In the genomic region with DNA sequence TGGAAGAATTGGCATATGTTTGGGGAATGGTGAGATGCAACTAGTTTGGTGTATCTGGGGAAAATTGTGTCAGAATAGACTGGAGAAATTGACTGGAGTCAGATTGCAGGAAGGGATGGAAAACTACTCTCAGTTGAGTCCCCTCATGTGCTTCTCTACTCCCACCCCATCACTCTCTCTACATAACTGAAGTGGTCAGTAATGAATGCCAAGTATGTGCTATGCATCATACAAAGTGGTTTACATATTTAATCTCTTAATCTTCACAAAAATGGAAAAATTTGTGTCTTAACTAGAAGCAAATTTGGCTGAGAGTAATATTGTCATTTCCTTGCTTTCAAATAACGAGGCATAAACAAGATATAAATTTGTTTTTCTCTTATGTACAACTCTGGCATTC, we compare ENCODE assay signal across 23 cellular contexts.
DNase-seq lines count a peak whose midpoint lies in the region; ATAC-seq and TF ChIP-seq lines count a peak whose summit lies in the region.
"Had no signal": no experiment of that assay in that cellular context is flagged by ENCODE, and none has a peak within 500 bp of the region (broad histone marks: within the 10 kb centered on the region; RNA-seq: fewer than 3 reads in every experiment).

No MANE protein-coding gene starts in this region.

- H3K36me3 ChIP-seq in ACC112 (ENCODE audit: insufficient read depth, low read length) (no peaks in the 10 kb centered on the region), IMR-90 (ENCODE audit: control insufficient read depth, insufficient read depth, low read length) (no peaks in the 10 kb centered on the region), mammary epithelial cell (ENCODE audit: insufficient read depth, low read length) (no peaks in the 10 kb centered on the region)
- H3K36me3 ChIP-seq: gastrocnemius medialis, neutrophil, spleen, tibial nerve had no signal

- H3K9me3 ChIP-seq in IMR-90 (ENCODE audit: control insufficient read depth, insufficient read depth, low read length) (no peaks in the 10 kb centered on the region), mammary epithelial cell (replicated peaks; ENCODE audit: insufficient read depth, low read length) (no peaks in the 10 kb centered on the region)
- H3K9me3 ChIP-seq: gastrocnemius medialis, neutrophil, spleen, tibial nerve had no signal

- CTCF ChIA-PET in IMR-90 (lab: Yijun Ruan, JAX) = no interaction called here
- CTCF ChIA-PET in mammary epithelial cell (lab: Charles Lee; ENCODE audit: low non-redundant PET) = no interaction called here

- H3K27me3 ChIP-seq in ACC112 (ENCODE audit: insufficient read depth, low read length) = no peaks in the 10 kb centered on the region
- no peaks in the 10 kb centered on the region for H3K27me3 ChIP-seq in IMR-90 (ENCODE audit: control insufficient read depth, insufficient read depth, low read length)
- H3K27me3 ChIP-seq in mammary epithelial cell (ENCODE audit: insufficient read depth, low read length) = no peaks in the 10 kb centered on the region
- H3K27me3 ChIP-seq: gastrocnemius medialis, neutrophil, spleen, tibial nerve had no signal

- TF ChIP-seq RAD21 in IMR-90 (IDR thresholded peaks at IDR 0.05; ENCODE audit: low read length) = no peak

- H3K4me1 ChIP-seq in ACC112 (ENCODE audit: control insufficient read depth, insufficient read depth, low read length, unreplicated experiment) = peaks cover 54% of the 10 kb centered on the region
- peaks cover 14% of the 10 kb centered on the region for H3K4me1 ChIP-seq in IMR-90 (ENCODE audit: control insufficient read depth, insufficient read depth, low read length)
- H3K4me1 ChIP-seq in mammary epithelial cell (ENCODE audit: insufficient read depth, low read length) = peaks cover 41% of the 10 kb centered on the region
- H3K4me1 ChIP-seq: gastrocnemius medialis had no signal

- no peak for TF ChIP-seq POLR2A in IMR-90 (IDR thresholded peaks at IDR 0.05; ENCODE audit: low read depth, low read length)

- no peaks in the 10 kb centered on the region for H3K79me1 ChIP-seq in IMR-90 (ENCODE audit: low read depth in 1 of 2, low read length in 2 of 2)

- H3K4me2 ChIP-seq in IMR-90 (ENCODE audit: low read depth, low read length) (no peak overlapping the region), mammary epithelial cell (ENCODE audit: insufficient read depth, low read depth, low read length) (no peak overlapping the region)

- H2AK9ac ChIP-seq in IMR-90 (replicated peaks; ENCODE audit: low read depth, low read length, poor library complexity) = peak overlapping the region; percentile 59

- H3K79me2 ChIP-seq in ACC112 (ENCODE audit: control insufficient read depth, insufficient read depth, low read length, unreplicated experiment) = no peaks in the 10 kb centered on the region
- H3K79me2 ChIP-seq in mammary epithelial cell (ENCODE audit: insufficient read depth, low read length) = no peaks in the 10 kb centered on the region

- H3K4ac ChIP-seq in IMR-90 (ENCODE audit: low read depth, low read length) = peak overlapping the region; percentile 84

- WGBS in IMR-90 (ENCODE audit: extremely low coverage in 2 of 2, insufficient read length in 1 of 2), 2 experiments = no CpG with 5 or more reads among the region's 1 CpG
- 92% methylated on average over 1 of the region's 1 CpG for WGBS in mammary epithelial cell (ENCODE audit: low coverage, missing lambda C conversion rate)

- H4K5ac ChIP-seq in IMR-90 (ENCODE audit: low read depth, low read length) = peak overlapping the region; percentile 88

- H3K4me3 ChIP-seq in ACC112 (ENCODE audit: low read depth, low read length) (no peak overlapping the region; the same call in 1 of the 2 replicates), IMR-90 (ENCODE audit: insufficient read depth, low read depth, low read length) (no peak overlapping the region), mammary epithelial cell (replicated peaks in 1 of 3; ENCODE audit: insufficient read depth in 1 of 3, low read depth in 2 of 3, low read length in 3 of 3) (no peak overlapping the region)
- H3K4me3 ChIP-seq: gastrocnemius medialis, spleen, tibial nerve had no signal

- intact Hi-C loops in IMR-90 (cut with micrococcal nuclease) (loop anchor here (5.0 kb wide), 1 partner anchor 103 kb away; no protein-coding TSS in a partner anchor), mammary epithelial cell (cut with micrococcal nuclease) (no loop called here)

- ATAC-seq in IMR-90 (ENCODE audit: low read depth) = peak; percentile 17; the same call in 1 of the 2 replicates
- ATAC-seq: activated T-cell treated with anti-CD3 and anti-CD28 coated beads, Interleukin-2, amount 50 U/mL, for 4 hours; gastrocnemius medialis; Right ventricle myocardium inferior had no signal

- H3K23ac ChIP-seq in IMR-90 (ENCODE audit: low read depth, low read length) = peak overlapping the region; percentile 30; the same call in 1 of the 2 replicates

- H2BK120ac ChIP-seq in IMR-90 (ENCODE audit: low read depth, low read length) = peak overlapping the region; percentile 77

- no peak overlapping the region for H3K9ac ChIP-seq in IMR-90 (ENCODE audit: low read depth, low read length)
- no peak overlapping the region for H3K9ac ChIP-seq in mammary epithelial cell (ENCODE audit: insufficient read depth, low read length)

- H2BK15ac ChIP-seq in IMR-90 (ENCODE audit: low read depth, low read length) = peak overlapping the region; percentile 47; the same call in 2 of the 3 replicates

- peak overlapping the region; percentile 64 for H2BK20ac ChIP-seq in IMR-90 (ENCODE audit: low read depth, low read length)

- H2BK5ac ChIP-seq in IMR-90 (ENCODE audit: low read depth, low read length, poor library complexity, severe bottlenecking) = peak overlapping the region; percentile 57

- peak overlapping the region; percentile 82 for H3K27ac ChIP-seq in ACC112 (ENCODE audit: low read depth, low read length)
- H3K27ac ChIP-seq in IMR-90 (ENCODE audit: insufficient read depth, low read length) = peak overlapping the region; percentile 91; the same call in 1 of the 2 replicates
- peak overlapping the region; percentile 100 for H3K27ac ChIP-seq in mammary epithelial cell (ENCODE audit: insufficient read depth, low read depth, low read length)
- H3K27ac ChIP-seq: gastrocnemius medialis, neutrophil, tibial nerve had no signal

- peak overlapping the region; percentile 82 for H2AK5ac ChIP-seq in IMR-90 (ENCODE audit: low read depth, low read length)

- BruUV-seq in IMR-90 (replicated peaks; lab: Mats Ljungman, UMichigan) = no TSS peak
- no TSS peak for BruUV-seq in mammary epithelial cell (replicated peaks; lab: Mats Ljungman, UMichigan)

- no peak for TF ChIP-seq CTCF in IMR-90 (conservative IDR thresholded peaks at IDR 0.05; ENCODE audit: low read depth, low read length)
- no peak for TF ChIP-seq CTCF in mammary epithelial cell (conservative IDR thresholded peaks at IDR 0.05 in 1 of 2, IDR thresholded peaks at IDR 0.05 in 1 of 2; ENCODE audit: extremely low read depth in 1 of 2, insufficient read depth in 1 of 2, low read depth in 1 of 2, low read length in 2 of 2)

- H3K18ac ChIP-seq in IMR-90 (ENCODE audit: low read depth, low read length) = peak overlapping the region; percentile 87

- no peak overlapping the region for H3K56ac ChIP-seq in IMR-90 (ENCODE audit: extremely low read depth, insufficient read depth, low read length)

- DNase-seq in IMR-90 (peak; percentile 71), mammary epithelial cell (peak; percentile 16), iris pigment epithelial cell (ENCODE audit: low read depth) (peak; percentile 49), superior temporal gyrus (ENCODE audit: extremely low spot score) (no peak), C1 segment of cervical spinal cord (lab: John Stamatoyannopoulos, UW) (no peak), NK-92 (lab: John Stamatoyannopoulos, UW; ENCODE audit: unreplicated experiment) (no peak), NCI-H526 (lab: John Stamatoyannopoulos, UW) (no peak)
- DNase-seq: 8988T; activated naive CD4-positive, alpha-beta T cell; activated T-cell treated with anti-CD3 and anti-CD28 coated beads, Interleukin-2, amount 50 U/mL, for 4 hours; amniotic stem cell; caudate nucleus; DMS79; gastrocnemius medialis; kidney glomerular epithelial cell; NCI-H1694 treated with DMSO at 0.1 percent for 48 hours; NCI-H69; spleen; stimulated activated CD4-positive, alpha-beta T cell treated with anti-CD3 and anti-CD28 coated beads, Interleukin-4, amount 100 ng/mL, for 24 hours had no signal

- H2AFZ ChIP-seq in ACC112 (ENCODE audit: low read length, unreplicated experiment) = no peak overlapping the region
- H2AFZ ChIP-seq in IMR-90 (replicated peaks; ENCODE audit: low read length, poor library complexity) = no peak overlapping the region
- H2AFZ ChIP-seq in mammary epithelial cell (ENCODE audit: low read depth, low read length) = no peak overlapping the region

- peak overlapping the region; percentile 71 for H3K14ac ChIP-seq in IMR-90 (replicated peaks; ENCODE audit: low read depth, low read length)

- dilution Hi-C loops in IMR-90 (cut with HindIII; ENCODE audit: low sequenced_read_pairs, unreplicated experiment) = no loop called here
- dilution Hi-C loops in mammary epithelial cell (cut with HindIII; ENCODE audit: low sequenced_read_pairs) = loop anchor here (5.0 kb wide), 3 partner anchors 62 to 152 kb away; no protein-coding TSS in a partner anchor

- in situ Hi-C loops in IMR-90 (cut with MboI; ENCODE audit: low sequenced_read_pairs) = no loop called here
- in situ Hi-C loops in mammary epithelial cell (cut with MboI; ENCODE audit: low sequenced_read_pairs in 2 of 2) = no loop called here

- H4K20me1 ChIP-seq in IMR-90 (ENCODE audit: insufficient read depth, low read length) = no peaks in the 10 kb centered on the region
- H4K20me1 ChIP-seq in mammary epithelial cell (ENCODE audit: insufficient read depth, low read length) = no peaks in the 10 kb centered on the region

- H4K8ac ChIP-seq in IMR-90 (ENCODE audit: low read depth in 2 of 2, low read length in 2 of 2) = peak overlapping the region; percentile 7 to 66; a peak in 3 of 4 replicates

- peak overlapping the region; percentile 34; the same call in 1 of the 2 replicates for H4K91ac ChIP-seq in IMR-90 (ENCODE audit: insufficient read depth, low read depth, low read length)

- peaks cover 7% of the 10 kb centered on the region for H3K9me1 ChIP-seq in IMR-90 (ENCODE audit: insufficient read depth, low read length)

- POLR2A ChIA-PET in IMR-90 (lab: Charles Lee; ENCODE audit: unreplicated experiment) = no interaction called here

TF ChIP-seq in IMR-90, 13 proteins besides CTCF, POLR2A, EP300 and RAD21:
- TF ChIP-seq BHLHE40 (IDR thresholded peaks at IDR 0.05; ENCODE audit: low read depth, low read length) = no peak

Comparison
In these comparisons a context has a peak if more than half of its experiments do, and no peak if none do; other contexts are left out.
1. DNase-seq: peak in IMR-90 (single experiment), mammary epithelial cell (single experiment) and iris pigment epithelial cell (single experiment); none in superior temporal gyrus (single experiment), C1 segment of cervical spinal cord (0 of 14), NK-92 (single experiment) and NCI-H526 (0 of 2).
2. Peak in every context shown above with its lines, with median percentiles within 50 percentile points of each other: H3K27ac ChIP-seq.